11 cellular contexts compared by ENCODE assay signal in the genomic region with DNA sequence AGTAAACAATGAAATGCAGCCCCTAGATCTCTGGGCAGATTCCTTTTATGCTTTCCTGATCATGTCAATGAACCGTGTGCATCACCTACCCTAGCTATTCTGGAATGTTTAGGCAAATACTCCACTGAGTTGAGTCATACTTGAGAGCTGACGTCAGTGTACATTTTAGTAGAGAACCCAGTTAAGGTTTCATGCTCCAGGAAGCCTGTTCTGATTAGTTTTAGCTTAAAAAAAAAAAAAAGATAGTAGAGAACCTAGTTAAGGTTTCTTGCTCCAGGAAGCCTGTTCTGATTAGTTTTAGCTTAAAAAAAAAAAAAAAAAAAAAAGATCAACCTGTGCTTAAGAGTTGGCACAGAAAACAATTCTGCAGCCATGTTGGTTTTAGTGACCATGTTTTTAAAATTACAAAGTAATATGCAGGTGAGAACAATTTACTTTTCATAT. TPM values are rescaled to one million over a fixed set of nuclear protein-coding genes. Genes with fewer than 3 reads are reported as not detected.
DNase-seq lines count a peak whose midpoint lies in the region; ATAC-seq and TF ChIP-seq lines count a peak whose summit lies in the region.
"Had no signal": no experiment of that assay in that cellular context is flagged by ENCODE, and none has a peak within 500 bp of the region (broad histone marks: within the 10 kb centered on the region; RNA-seq: fewer than 3 reads in every experiment).

No MANE protein-coding gene starts in this region.

- H3K36me3 ChIP-seq in Panc1 (ENCODE audit: control insufficient read depth, insufficient read depth, low read length) = no peaks in the 10 kb centered on the region; the same call in 1 of the 2 replicates
- H3K36me3 ChIP-seq in psoas muscle (ENCODE audit: insufficient read depth in 1 of 2, low read depth in 1 of 2) = no peaks in the 10 kb centered on the region

- DNase-seq in GM03348 (ENCODE audit: low spot score) (peak; percentile 75), Panc1 (ENCODE audit: low read depth, low spot score) (peak; percentile 72), fibroblast of peridontal ligament (ENCODE audit: extremely low read depth) (peak; percentile 88), psoas muscle (no peak), NCI-H774 (lab: John Stamatoyannopoulos, UW) (no peak), GM13976 (ENCODE audit: low spot score) (no peak)
- DNase-seq: midbrain had no signal

- BruUV-seq in Panc1 (replicated peaks; lab: Mats Ljungman, UMichigan) = no TSS peak

- TF ChIP-seq CTCF in Panc1 (IDR thresholded peaks at IDR 0.05) (no peak), psoas muscle (IDR thresholded peaks at IDR 0.05) (no peak), GM13976 (IDR thresholded peaks at IDR 0.05; ENCODE audit: borderline replicate concordance, control extremely low read depth, extremely low read depth, insufficient read depth, missing control alignments) (no peak)

- H3K9me3 ChIP-seq in Panc1 (ENCODE audit: control insufficient read depth, insufficient read depth, low read depth, low read length) (no peaks in the 10 kb centered on the region), psoas muscle (no peaks in the 10 kb centered on the region)

- CTCF ChIA-PET in Panc1 (lab: Charles Lee) = no interaction called here

- 21 to 30% (median 29%) methylated on average over 2 of the region's 2 CpGs for WGBS in psoas muscle, 3 donors

- no peak overlapping the region for H3K27ac ChIP-seq in Panc1 (ENCODE audit: low read length)
- peak overlapping the region; percentile 93 for H3K27ac ChIP-seq in psoas muscle
- H3K27ac ChIP-seq: KMS-11, SK-N-MC had no signal

- in situ Hi-C loops in Panc1 (cut with HindIII; ENCODE audit: low pct_unique_long_range_greater_than_20kb, low sequenced_read_pairs) = no loop called here
- in situ Hi-C loops in GM13976 (cut with MboI; ENCODE audit: low sequenced_read_pairs, unreplicated experiment) = no loop called here

- POLR2A ChIA-PET in Panc1 (lab: Charles Lee) = interaction anchor here (0.6 kb wide), 1 partner anchor 173 kb away, joined by 5 read pairs; no protein-coding TSS in a partner anchor

- H3K4me1 ChIP-seq in Panc1 (ENCODE audit: control insufficient read depth, insufficient read depth, low read length) (peaks cover 8% of the 10 kb centered on the region), psoas muscle (peaks cover 56% of the 10 kb centered on the region)

- ATAC-seq in Panc1 (no peak), psoas muscle (no peak), GM19463 (IDR thresholded peaks at IDR 0.05; ENCODE audit: unreplicated experiment) (no peak), GM18520 (IDR thresholded peaks at IDR 0.05; ENCODE audit: unreplicated experiment) (no peak)

- H3K4me3 ChIP-seq in Panc1 (ENCODE audit: low read depth in 2 of 2, low read length in 2 of 2) = no peak overlapping the region
- H3K4me3 ChIP-seq in psoas muscle = no peak overlapping the region
- H3K4me3 ChIP-seq: SK-N-MC had no signal

- intact Hi-C loops in Panc1 (cut with micrococcal nuclease; ENCODE audit: unreplicated experiment) = no loop called here
- intact Hi-C loops in psoas muscle (cut with DNase I) = loop anchor here in 1 of 2 donors (5.0 kb wide), 1 partner anchor 61 kb away; a partner anchor contains a TSS

- no peaks in the 10 kb centered on the region for H3K27me3 ChIP-seq in Panc1 (ENCODE audit: control insufficient read depth, insufficient read depth, low read length)
- H3K27me3 ChIP-seq in psoas muscle (ENCODE audit: insufficient read depth in 3 of 3, low read length in 2 of 3) = no peaks in the 10 kb centered on the region

RNA-seq across cellular contexts. Expression of a gene that starts 3.7 kb away (rescaled TPM):
- 31.6 TPM for total RNA-seq in Panc1 (2021; ENCODE audit: unreplicated experiment)
- polyA plus RNA-seq in Panc1 (2012; ENCODE audit: insufficient read length) = 18.8 TPM
- 100 to 1,000 TPM in 1 of 4 donors, 10 to 100 TPM in 3; 66.1 to 118 (median 80.1) TPM for total RNA-seq in psoas muscle
- 10 to 100 TPM; 32.4 to 40.5 (median 35.0) TPM for polyA plus RNA-seq in psoas muscle

Comparison
In these comparisons a context has a peak if more than half of its experiments do, and no peak if none do; other contexts are left out.
1. DNase-seq: peak in GM03348 (single experiment), Panc1 (single experiment) and fibroblast of peridontal ligament (single experiment); none in psoas muscle (0 of 2), NCI-H774 (single experiment) and GM13976 (single experiment).